28 cellular contexts compared by ENCODE assay signal in the genomic region with DNA sequence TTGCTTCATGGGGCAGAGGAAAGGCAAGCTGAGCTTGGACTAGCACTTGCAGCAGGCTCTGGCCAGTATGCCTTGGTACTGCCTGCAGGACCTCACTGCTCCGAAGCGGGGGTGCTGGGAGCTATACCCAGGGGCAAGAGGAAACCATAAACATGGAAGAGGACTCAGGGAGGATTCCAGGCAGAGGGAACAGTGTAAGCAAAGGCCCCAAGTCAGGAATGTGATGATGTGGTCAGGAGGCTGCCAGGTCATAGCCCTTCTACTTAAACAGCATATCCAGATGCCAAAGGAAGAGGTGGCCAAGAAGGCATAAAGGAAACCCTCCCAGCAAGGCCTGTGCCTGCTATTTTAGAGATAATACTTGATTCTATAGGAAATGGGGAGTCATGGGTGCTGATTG. TPM values are rescaled to one million over a fixed set of nuclear protein-coding genes. Genes with fewer than 3 reads are reported as not detected.
DNase-seq lines count a peak whose midpoint lies in the region; ATAC-seq, FAIRE-seq and TF ChIP-seq lines count a peak whose summit lies in the region.
"Had no signal": no experiment of that assay in that cellular context is flagged by ENCODE, and none has a peak within 500 bp of the region (broad histone marks: within the 10 kb centered on the region; RNA-seq: fewer than 3 reads in every experiment).

No MANE protein-coding gene starts in this region.

- intact Hi-C loops in kidney (cut with DNase I) (no loop called here), left colon (cut with DNase I, micrococcal nuclease) (no loop called here)

- no peaks in the 10 kb centered on the region for H4K20me1 ChIP-seq in SK-N-SH (ENCODE audit: insufficient read depth)
- no peaks in the 10 kb centered on the region for H4K20me1 ChIP-seq in hepatocyte (ENCODE audit: insufficient read depth, poor library complexity, severe bottlenecking)
- H4K20me1 ChIP-seq: BLaER1 treated with 17β-estradiol and CSF1 and Interleukin-3, amounts not matched to agents 10 nM and 100 nM had no signal

- H3K36me3 Mint-ChIP-seq in HFFc6 (ENCODE audit: low read depth), result peaks cover 33% of the 10 kb centered on the region
- H3K36me3 Mint-ChIP-seq: CD14-positive monocyte had no signal

- CTCF ChIA-PET in SK-N-SH (lab: Yijun Ruan, JAX), result interaction anchor here (1.8 kb wide), 1 partner anchor 16 kb away, joined by 5 read pairs; no protein-coding TSS in a partner anchor

- H3K4me2 ChIP-seq in SK-N-SH (no peak overlapping the region), hepatocyte (no peak overlapping the region)
- H3K4me2 ChIP-seq: A549; BLaER1 treated with 17β-estradiol and CSF1 and Interleukin-3, amounts not matched to agents 10 nM and 100 nM; GM23338 had no signal

- H3K36me3 ChIP-seq in kidney (ENCODE audit: control insufficient read depth in 1 of 2, insufficient read depth in 2 of 2, low read length in 2 of 2), result no peaks in the 10 kb centered on the region
- H3K36me3 ChIP-seq in SK-N-SH (replicated peaks in 1 of 2; ENCODE audit: control insufficient read depth in 1 of 2, insufficient read depth in 2 of 2, low read length in 1 of 2), result no peaks in the 10 kb centered on the region
- H3K36me3 ChIP-seq in hepatocyte (replicated peaks; ENCODE audit: insufficient read depth, low read depth), result no peaks in the 10 kb centered on the region
- H3K36me3 ChIP-seq: BE2C; BLaER1 treated with 17β-estradiol and CSF1 and Interleukin-3, amounts not matched to agents 10 nM and 100 nM had no signal

- no peaks in the 10 kb centered on the region for H3K9me2 ChIP-seq in SK-N-SH
- no peaks in the 10 kb centered on the region for H3K9me2 ChIP-seq in hepatocyte (replicated peaks; ENCODE audit: insufficient read depth)

- H3K9ac ChIP-seq in kidney (ENCODE audit: low read length in 2 of 2) (no peak overlapping the region), SK-N-SH (no peak overlapping the region)
- H3K9ac ChIP-seq: BLaER1 treated with 17β-estradiol and CSF1 and Interleukin-3, amounts not matched to agents 10 nM and 100 nM had no signal

- TF ChIP-seq EP300 in SK-N-SH (IDR thresholded peaks at IDR 0.05; ENCODE audit: borderline replicate concordance in 1 of 2, low read depth in 1 of 2, low read length in 1 of 2), result no peak

- no peak for FAIRE-seq in kidney (lab: Jason Lieb, UNC)
- FAIRE-seq: D721Med, GM12891, GM18507 had no signal

- POLR2A ChIA-PET in SK-N-SH (lab: Yijun Ruan, JAX), result no interaction called here

- H3F3A ChIP-seq in SK-N-SH (replicated peaks; ENCODE audit: insufficient read depth), result no peaks in the 10 kb centered on the region

- H3K27me3 Mint-ChIP-seq in HFFc6 (ENCODE audit: insufficient read depth), result peaks cover 2% of the 10 kb centered on the region
- H3K27me3 Mint-ChIP-seq: CD4-positive, alpha-beta T cell had no signal

- no peak overlapping the region for H3K4me3 Mint-ChIP-seq in HFFc6
- H3K4me3 Mint-ChIP-seq: CD14-positive monocyte; CD4-positive, alpha-beta T cell; CD8-positive, alpha-beta memory T cell; GM23338; H9 had no signal

- no peak overlapping the region for H3K4me3 ChIP-seq in kidney (ENCODE audit: low read length in 2 of 2)
- H3K4me3 ChIP-seq in SK-N-SH (ENCODE audit: low read depth in 2 of 2, low read length in 1 of 2), result no peak overlapping the region
- no peak overlapping the region for H3K4me3 ChIP-seq in hepatocyte
- H3K4me3 ChIP-seq: A549; BLaER1 treated with 17β-estradiol and CSF1 and Interleukin-3, amounts not matched to agents 10 nM and 100 nM; GM23338 had no signal

- peaks cover 46% of the 10 kb centered on the region for H3K9me3 Mint-ChIP-seq in HFFc6
- H3K9me3 Mint-ChIP-seq: CD4-positive, alpha-beta T cell had no signal

- peak overlapping the region; percentile 56 for H3K27ac Mint-ChIP-seq in HFFc6
- H3K27ac Mint-ChIP-seq: CD14-positive monocyte; CD4-positive, alpha-beta T cell; CD8-positive, alpha-beta memory T cell; GM23338; H9 had no signal

- 50% methylated on average over 2 of the region's 2 CpGs for WGBS in SK-N-SH (ENCODE audit: low lambda C conversion rate)
- 89% methylated on average over 2 of the region's 2 CpGs for WGBS in hepatocyte (ENCODE audit: low lambda C conversion rate, missing lambda C conversion rate)

- H3K4me1 Mint-ChIP-seq in HFFc6 (ENCODE audit: low read depth), result peaks cover 33% of the 10 kb centered on the region
- H3K4me1 Mint-ChIP-seq: CD14-positive monocyte; CD8-positive, alpha-beta memory T cell; GM23338; H9 had no signal

- H3K9me3 ChIP-seq in kidney (ENCODE audit: control insufficient read depth in 1 of 2, low read length in 2 of 2), result no peaks in the 10 kb centered on the region
- H3K9me3 ChIP-seq in SK-N-SH, result peaks cover 10% of the 10 kb centered on the region; the same call in 1 of the 2 replicates
- H3K9me3 ChIP-seq in hepatocyte (ENCODE audit: low read depth), result no peaks in the 10 kb centered on the region
- H3K9me3 ChIP-seq: BE2C had no signal

- DNase-seq in EL (peak; percentile 81), HFFc6 (no peak), NCI-H226 (peak; percentile 28), kidney (peak; percentile 49), SK-N-SH (no peak), SW 1271 (lab: John Stamatoyannopoulos, UW) (no peak), hepatocyte (ENCODE audit: low spot score) (no peak), left colon (no peak)
- DNase-seq: 8988T; ACHN; AML-193; BE2C; CD4-positive, alpha-beta T cell; CD8-positive, alpha-beta memory T cell; DMS 273 treated with DMSO at 0.1 percent for 48 hours; DMS79; GF-D8; H9 had no signal

- H2AFZ ChIP-seq in SK-N-SH (ENCODE audit: low read depth), result no peak overlapping the region
- H2AFZ ChIP-seq in hepatocyte, result no peak overlapping the region
- H2AFZ ChIP-seq: GM23338 had no signal

- no peaks in the 10 kb centered on the region for H3K27me3 ChIP-seq in SK-N-SH (ENCODE audit: insufficient read depth)
- no peaks in the 10 kb centered on the region for H3K27me3 ChIP-seq in hepatocyte
- H3K27me3 ChIP-seq: BE2C; BLaER1 treated with 17β-estradiol and CSF1 and Interleukin-3, amounts not matched to agents 10 nM and 100 nM had no signal

- no peaks in the 10 kb centered on the region for H3K4me1 ChIP-seq in kidney (ENCODE audit: control insufficient read depth in 1 of 2, insufficient read depth in 1 of 2, low read depth in 1 of 2, low read length in 2 of 2)
- H3K4me1 ChIP-seq in SK-N-SH (ENCODE audit: control insufficient read depth in 1 of 2, insufficient read depth in 2 of 2, low read depth in 1 of 2, low read length in 1 of 2), result no peaks in the 10 kb centered on the region
- H3K4me1 ChIP-seq in hepatocyte (ENCODE audit: insufficient read depth), result no peaks in the 10 kb centered on the region
- H3K4me1 ChIP-seq: A549, BE2C had no signal

- H3K79me2 ChIP-seq in SK-N-SH (ENCODE audit: insufficient read depth) (no peaks in the 10 kb centered on the region), hepatocyte (no peaks in the 10 kb centered on the region)

- no peak for TF ChIP-seq RAD21 in SK-N-SH (IDR thresholded peaks at IDR 0.05; ENCODE audit: low read length)

- H3K27ac ChIP-seq in kidney (ENCODE audit: low read depth in 2 of 2, low read length in 2 of 2) (no peak overlapping the region), SK-N-SH (ENCODE audit: low read depth in 2 of 2, low read length in 1 of 2) (no peak overlapping the region), hepatocyte (no peak overlapping the region)
- H3K27ac ChIP-seq: A549; BLaER1 treated with 17β-estradiol and CSF1 and Interleukin-3, amounts not matched to agents 10 nM and 100 nM had no signal

- no peak for TF ChIP-seq CTCF in HFFc6 (IDR thresholded peaks at IDR 0.05)
- no peak for TF ChIP-seq CTCF in kidney (IDR thresholded peaks at IDR 0.05; ENCODE audit: borderline replicate concordance, extremely low read depth, insufficient read depth)
- no peak for TF ChIP-seq CTCF in SK-N-SH (IDR thresholded peaks at IDR 0.05)
- TF ChIP-seq CTCF in hepatocyte (IDR thresholded peaks at IDR 0.05; ENCODE audit: poor library complexity), result no peak

- ATAC-seq in left colon, result no peak
- ATAC-seq: A549, GM23338, HCT116 had no signal

TF ChIP-seq in SK-N-SH, 30 proteins besides CTCF, POLR2A, EP300 and RAD21 (continues in another document):
- TF ChIP-seq, protein P1, sequence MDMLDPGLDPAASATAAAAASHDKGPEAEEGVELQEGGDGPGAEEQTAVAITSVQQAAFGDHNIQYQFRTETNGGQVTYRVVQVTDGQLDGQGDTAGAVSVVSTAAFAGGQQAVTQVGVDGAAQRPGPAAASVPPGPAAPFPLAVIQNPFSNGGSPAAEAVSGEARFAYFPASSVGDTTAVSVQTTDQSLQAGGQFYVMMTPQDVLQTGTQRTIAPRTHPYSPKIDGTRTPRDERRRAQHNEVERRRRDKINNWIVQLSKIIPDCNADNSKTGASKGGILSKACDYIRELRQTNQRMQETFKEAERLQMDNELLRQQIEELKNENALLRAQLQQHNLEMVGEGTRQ (IDR thresholded peaks at IDR 0.05; ENCODE audit: borderline replicate concordance, low read depth, low read length), result no peak
- TF ChIP-seq FOXM1 (IDR thresholded peaks at IDR 0.05; ENCODE audit: low read depth), result no peak
- no peak for TF ChIP-seq SMC3 (IDR thresholded peaks at IDR 0.05; ENCODE audit: low read depth, low read length)
- no peak for TF ChIP-seq GATA2 (CRISPR knock-in tag; IDR thresholded peaks at IDR 0.05)
- TF ChIP-seq, protein P2, sequence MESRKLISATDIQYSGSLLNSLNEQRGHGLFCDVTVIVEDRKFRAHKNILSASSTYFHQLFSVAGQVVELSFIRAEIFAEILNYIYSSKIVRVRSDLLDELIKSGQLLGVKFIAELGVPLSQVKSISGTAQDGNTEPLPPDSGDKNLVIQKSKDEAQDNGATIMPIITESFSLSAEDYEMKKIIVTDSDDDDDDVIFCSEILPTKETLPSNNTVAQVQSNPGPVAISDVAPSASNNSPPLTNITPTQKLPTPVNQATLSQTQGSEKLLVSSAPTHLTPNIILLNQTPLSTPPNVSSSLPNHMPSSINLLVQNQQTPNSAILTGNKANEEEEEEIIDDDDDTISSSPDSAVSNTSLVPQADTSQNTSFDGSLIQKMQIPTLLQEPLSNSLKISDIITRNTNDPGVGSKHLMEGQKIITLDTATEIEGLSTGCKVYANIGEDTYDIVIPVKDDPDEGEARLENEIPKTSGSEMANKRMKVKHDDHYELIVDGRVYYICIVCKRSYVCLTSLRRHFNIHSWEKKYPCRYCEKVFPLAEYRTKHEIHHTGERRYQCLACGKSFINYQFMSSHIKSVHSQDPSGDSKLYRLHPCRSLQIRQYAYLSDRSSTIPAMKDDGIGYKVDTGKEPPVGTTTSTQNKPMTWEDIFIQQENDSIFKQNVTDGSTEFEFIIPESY (IDR thresholded peaks at IDR 0.05; ENCODE audit: borderline replicate concordance, low read depth), result no peak

RNA-seq across cellular contexts. Expression of a gene that starts 31.1 kb away (rescaled TPM):
- total RNA-seq in HFFc6 (2021; fragmentation: NEBNext Ultra II Directional; extraction: Animal tissue kit (Norgen Biotek cat#: 25700)), result not detected
- total RNA-seq in kidney (1.1 TPM), hepatocyte (1.2 TPM in 1 of 2 replicates, not detected in the other), left colon (1 to 10 TPM; 1.0 to 1.5 TPM)
- polyA plus RNA-seq in kidney (ENCODE audit: insufficient read depth, low read depth, low replicate concordance) (not detected), SK-N-SH (2012; rRNA removed) (0.41 and 0.67 TPM in 2 replicates), hepatocyte (0.58 and 0.80 TPM in 2 replicates)
- 0.03 and 0.12 TPM in 2 replicates for polyA plus RNA-seq in SK-N-SH (2012; cell fraction: cytosol; rRNA removed)
- 4.1 and 5.0 TPM in 2 replicates for polyA plus RNA-seq in SK-N-SH (2012; cell fraction: nucleus; rRNA removed)
- total RNA-seq: CD4-positive, alpha-beta T cell; G401; H4; H9 had no signal
- polyA plus RNA-seq: CD14-positive monocyte; CD8-positive, alpha-beta memory T cell had no signal

Comparison
In these comparisons a context has a peak if more than half of its experiments do, and no peak if none do; other contexts are left out.
1. DNase-seq: peak in EL (single experiment), NCI-H226 (single experiment) and kidney (single experiment); none in HFFc6 (single experiment), SK-N-SH (single experiment), SW 1271 (0 of 2), hepatocyte (single experiment) and left colon (0 of 2).